9 cellular contexts compared by ENCODE assay signal in genomic region chr2:113223813-113224212, GRCh38. TPM values are rescaled to one million over a fixed set of nuclear protein-coding genes. Genes with fewer than 3 reads are reported as not detected.
"Had no signal": no experiment of that assay in that cellular context is flagged by ENCODE, and none has a peak within 500 bp of the region (broad histone marks: within the 10 kb centered on the region; RNA-seq: fewer than 3 reads in every experiment).

No MANE protein-coding gene starts in this region.

- H3K4me1 Mint-ChIP-seq: IgD-negative memory B cell had no signal

- DNase-seq: H9, HCEC 1CT, HFFc6, KBM-7 had no signal

- FAIRE-seq: H1, H54 had no signal

- H3K9me3 Mint-ChIP-seq: GM23338, H9, HFFc6, IgD-negative memory B cell had no signal

- ATAC-seq: GM23338 had no signal

- H3K4me2 ChIP-seq: GM23338 had no signal

- H3K27ac ChIP-seq: HL-60 had no signal

- H3K36me3 Mint-ChIP-seq: IgD-negative memory B cell had no signal

- H3K27me3 Mint-ChIP-seq: IgD-negative memory B cell had no signal

- H3K4me3 Mint-ChIP-seq: GM23338, H9, HFFc6, IgD-negative memory B cell had no signal

- H3K27ac Mint-ChIP-seq: GM23338, H9, HFFc6, IgD-negative memory B cell had no signal

- H3K4me3 ChIP-seq: GM23338 had no signal

- H2AFZ ChIP-seq: GM23338 had no signal

RNA-seq across cellular contexts. Expression of gene PAX8, which starts 54.9 kb away (rescaled TPM):
- total RNA-seq: H1, H9 had no signal
